1 cellular context compared by ENCODE assay signal in the genomic region with DNA sequence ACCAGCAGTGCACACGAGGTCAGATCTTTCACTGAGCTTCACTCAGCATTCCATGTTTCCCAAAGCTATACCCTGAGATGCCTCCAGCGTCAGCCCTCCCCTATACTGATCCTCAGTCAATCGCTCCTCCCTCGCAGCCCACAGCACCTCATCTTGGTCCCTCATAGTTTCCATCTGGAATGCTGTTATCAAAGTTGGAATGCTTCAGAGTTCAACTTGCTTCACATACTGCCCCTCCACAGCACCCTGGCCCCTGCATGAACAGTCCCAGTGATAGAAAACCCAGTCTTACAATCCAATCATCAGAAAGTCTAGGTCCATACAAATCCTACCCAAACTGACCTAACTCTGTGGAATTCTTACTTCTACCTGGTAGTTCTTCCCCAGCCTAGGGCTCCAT.
A peak's percentile ranks its signal among the peaks of the same experiment; 100 is the strongest.
TF ChIP-seq lines count a peak whose summit lies in the region.

No MANE protein-coding gene starts in this region.

TF ChIP-seq in HepG2, 621 proteins besides CTCF, POLR2A, EP300 and RAD21 (continued from another document):
- TF ChIP-seq, protein P1, sequence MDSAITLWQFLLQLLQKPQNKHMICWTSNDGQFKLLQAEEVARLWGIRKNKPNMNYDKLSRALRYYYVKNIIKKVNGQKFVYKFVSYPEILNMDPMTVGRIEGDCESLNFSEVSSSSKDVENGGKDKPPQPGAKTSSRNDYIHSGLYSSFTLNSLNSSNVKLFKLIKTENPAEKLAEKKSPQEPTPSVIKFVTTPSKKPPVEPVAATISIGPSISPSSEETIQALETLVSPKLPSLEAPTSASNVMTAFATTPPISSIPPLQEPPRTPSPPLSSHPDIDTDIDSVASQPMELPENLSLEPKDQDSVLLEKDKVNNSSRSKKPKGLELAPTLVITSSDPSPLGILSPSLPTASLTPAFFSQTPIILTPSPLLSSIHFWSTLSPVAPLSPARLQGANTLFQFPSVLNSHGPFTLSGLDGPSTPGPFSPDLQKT (CRISPR knock-in tag; IDR thresholded peaks at IDR 0.05; ENCODE audit: borderline replicate concordance): no peak
- TF ChIP-seq U2AF1 (optimal IDR thresholded peaks at IDR 0.05; ENCODE audit: low read depth, low read length) (no peak), ZNF562 (CRISPR knock-in tag; IDR thresholded peaks at IDR 0.05; ENCODE audit: borderline replicate concordance) (no peak), CEBPG (CRISPR knock-in tag; IDR thresholded peaks at IDR 0.05) (no peak), HNF4A (CRISPR knock-in tag; IDR thresholded peaks at IDR 0.05) (peak; percentile 50; the same call in 1 of the 2 replicates), ZFP36 (IDR thresholded peaks at IDR 0.05; ENCODE audit: borderline replicate concordance, low read depth, low read length, partially characterized antibody) (no peak), ZBTB7A (CRISPR knock-in tag; IDR thresholded peaks at IDR 0.05) (0 out of 2 replicates have a peak, but pooled peaks have one; percentile 42), REPIN1 (CRISPR knock-in tag; IDR thresholded peaks at IDR 0.05; ENCODE audit: borderline replicate concordance, low read depth) (no peak), ZNF674 (CRISPR knock-in tag; IDR thresholded peaks at IDR 0.05; ENCODE audit: low read depth) (no peak), CENPX (CRISPR knock-in tag; IDR thresholded peaks at IDR 0.05) (no peak), GPN1 (CRISPR knock-in tag; IDR thresholded peaks at IDR 0.05; ENCODE audit: borderline replicate concordance) (no peak), LCORL (IDR thresholded peaks at IDR 0.05) (no peak), LCORL (CRISPR knock-in tag; IDR thresholded peaks at IDR 0.05) (no peak), FOXA1 (IDR thresholded peaks at IDR 0.05) (no peak), FOXA1 (CRISPR knock-in tag; IDR thresholded peaks at IDR 0.05) (no peak), EED (CRISPR knock-in tag; IDR thresholded peaks at IDR 0.05) (no peak), HNF4G (IDR thresholded peaks at IDR 0.05; ENCODE audit: borderline replicate concordance, low read depth, low read length) (peak; percentile 26; the same call in 1 of the 2 replicates), HNF4G (CRISPR knock-in tag; IDR thresholded peaks at IDR 0.05; ENCODE audit: borderline replicate concordance, low read depth) (no peak), ZNF549 (CRISPR knock-in tag; IDR thresholded peaks at IDR 0.05) (no peak), TEAD3 (CRISPR knock-in tag; optimal IDR thresholded peaks at IDR 0.05; ENCODE audit: borderline replicate concordance) (peak; percentile 53), POLR2G (IDR thresholded peaks at IDR 0.05; ENCODE audit: low read depth, low read length) (peak; percentile 38; the same call in 1 of the 2 replicates)
- TF ChIP-seq, protein P2, sequence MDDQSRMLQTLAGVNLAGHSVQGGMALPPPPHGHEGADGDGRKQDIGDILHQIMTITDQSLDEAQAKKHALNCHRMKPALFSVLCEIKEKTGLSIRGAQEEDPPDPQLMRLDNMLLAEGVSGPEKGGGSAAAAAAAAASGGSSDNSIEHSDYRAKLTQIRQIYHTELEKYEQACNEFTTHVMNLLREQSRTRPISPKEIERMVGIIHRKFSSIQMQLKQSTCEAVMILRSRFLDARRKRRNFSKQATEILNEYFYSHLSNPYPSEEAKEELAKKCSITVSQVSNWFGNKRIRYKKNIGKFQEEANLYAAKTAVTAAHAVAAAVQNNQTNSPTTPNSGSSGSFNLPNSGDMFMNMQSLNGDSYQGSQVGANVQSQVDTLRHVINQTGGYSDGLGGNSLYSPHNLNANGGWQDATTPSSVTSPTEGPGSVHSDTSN (CRISPR knock-in tag; IDR thresholded peaks at IDR 0.05; ENCODE audit: borderline replicate concordance): no peak
- TF ChIP-seq, protein P3, sequence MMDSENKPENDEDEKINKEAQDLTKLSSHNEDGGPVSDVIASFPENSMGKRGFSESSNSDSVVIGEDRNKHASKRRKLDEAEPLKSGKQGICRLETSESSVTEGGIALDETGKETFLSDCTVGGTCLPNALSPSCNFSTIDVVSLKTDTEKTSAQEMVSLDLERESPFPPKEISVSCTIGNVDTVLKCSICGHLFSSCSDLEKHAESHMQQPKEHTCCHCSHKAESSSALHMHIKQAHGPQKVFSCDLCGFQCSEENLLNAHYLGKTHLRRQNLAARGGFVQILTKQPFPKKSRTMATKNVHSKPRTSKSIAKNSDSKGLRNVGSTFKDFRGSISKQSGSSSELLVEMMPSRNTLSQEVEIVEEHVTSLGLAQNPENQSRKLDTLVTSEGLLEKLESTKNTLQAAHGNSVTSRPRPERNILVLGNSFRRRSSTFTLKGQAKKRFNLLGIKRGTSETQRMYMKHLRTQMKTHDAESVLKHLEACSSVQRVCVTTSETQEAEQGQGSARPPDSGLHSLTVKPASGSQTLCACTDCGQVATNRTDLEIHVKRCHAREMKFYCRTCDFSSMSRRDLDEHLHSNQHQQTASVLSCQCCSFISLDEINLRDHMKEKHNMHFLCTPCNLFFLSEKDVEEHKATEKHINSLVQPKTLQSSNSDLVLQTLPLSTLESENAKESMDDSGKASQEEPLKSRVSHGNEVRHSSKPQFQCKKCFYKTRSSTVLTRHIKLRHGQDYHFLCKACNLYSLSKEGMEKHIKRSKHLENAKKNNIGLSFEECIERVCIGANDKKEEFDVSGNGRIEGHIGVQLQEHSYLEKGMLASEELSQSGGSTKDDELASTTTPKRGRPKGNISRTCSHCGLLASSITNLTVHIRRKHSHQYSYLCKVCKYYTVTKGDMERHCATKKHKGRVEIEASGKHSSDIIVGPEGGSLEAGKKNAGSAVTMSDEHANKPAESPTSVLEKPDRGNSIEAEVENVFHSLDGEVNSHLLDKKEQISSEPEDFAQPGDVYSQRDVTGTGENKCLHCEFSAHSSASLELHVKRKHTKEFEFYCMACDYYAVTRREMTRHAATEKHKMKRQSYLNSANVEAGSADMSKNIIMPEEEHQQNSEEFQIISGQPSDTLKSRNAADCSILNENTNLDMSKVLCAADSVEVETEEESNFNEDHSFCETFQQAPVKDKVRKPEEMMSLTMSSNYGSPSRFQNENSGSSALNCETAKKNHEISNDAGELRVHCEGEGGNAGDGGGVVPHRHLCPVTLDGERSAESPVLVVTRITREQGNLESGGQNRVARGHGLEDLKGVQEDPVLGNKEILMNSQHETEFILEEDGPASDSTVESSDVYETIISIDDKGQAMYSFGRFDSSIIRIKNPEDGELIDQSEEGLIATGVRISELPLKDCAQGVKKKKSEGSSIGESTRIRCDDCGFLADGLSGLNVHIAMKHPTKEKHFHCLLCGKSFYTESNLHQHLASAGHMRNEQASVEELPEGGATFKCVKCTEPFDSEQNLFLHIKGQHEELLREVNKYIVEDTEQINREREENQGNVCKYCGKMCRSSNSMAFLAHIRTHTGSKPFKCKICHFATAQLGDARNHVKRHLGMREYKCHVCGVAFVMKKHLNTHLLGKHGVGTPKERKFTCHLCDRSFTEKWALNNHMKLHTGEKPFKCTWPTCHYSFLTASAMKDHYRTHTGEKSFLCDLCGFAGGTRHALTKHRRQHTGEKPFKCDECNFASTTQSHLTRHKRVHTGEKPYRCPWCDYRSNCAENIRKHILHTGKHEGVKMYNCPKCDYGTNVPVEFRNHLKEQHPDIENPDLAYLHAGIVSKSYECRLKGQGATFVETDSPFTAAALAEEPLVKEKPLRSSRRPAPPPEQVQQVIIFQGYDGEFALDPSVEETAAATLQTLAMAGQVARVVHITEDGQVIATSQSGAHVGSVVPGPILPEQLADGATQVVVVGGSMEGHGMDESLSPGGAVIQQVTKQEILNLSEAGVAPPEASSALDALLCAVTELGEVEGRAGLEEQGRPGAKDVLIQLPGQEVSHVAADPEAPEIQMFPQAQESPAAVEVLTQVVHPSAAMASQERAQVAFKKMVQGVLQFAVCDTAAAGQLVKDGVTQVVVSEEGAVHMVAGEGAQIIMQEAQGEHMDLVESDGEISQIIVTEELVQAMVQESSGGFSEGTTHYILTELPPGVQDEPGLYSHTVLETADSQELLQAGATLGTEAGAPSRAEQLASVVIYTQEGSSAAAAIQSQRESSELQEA (CRISPR knock-in tag; IDR thresholded peaks at IDR 0.05; ENCODE audit: not compliant biosample characterization): peak; percentile 43
- TF ChIP-seq, protein P4, sequence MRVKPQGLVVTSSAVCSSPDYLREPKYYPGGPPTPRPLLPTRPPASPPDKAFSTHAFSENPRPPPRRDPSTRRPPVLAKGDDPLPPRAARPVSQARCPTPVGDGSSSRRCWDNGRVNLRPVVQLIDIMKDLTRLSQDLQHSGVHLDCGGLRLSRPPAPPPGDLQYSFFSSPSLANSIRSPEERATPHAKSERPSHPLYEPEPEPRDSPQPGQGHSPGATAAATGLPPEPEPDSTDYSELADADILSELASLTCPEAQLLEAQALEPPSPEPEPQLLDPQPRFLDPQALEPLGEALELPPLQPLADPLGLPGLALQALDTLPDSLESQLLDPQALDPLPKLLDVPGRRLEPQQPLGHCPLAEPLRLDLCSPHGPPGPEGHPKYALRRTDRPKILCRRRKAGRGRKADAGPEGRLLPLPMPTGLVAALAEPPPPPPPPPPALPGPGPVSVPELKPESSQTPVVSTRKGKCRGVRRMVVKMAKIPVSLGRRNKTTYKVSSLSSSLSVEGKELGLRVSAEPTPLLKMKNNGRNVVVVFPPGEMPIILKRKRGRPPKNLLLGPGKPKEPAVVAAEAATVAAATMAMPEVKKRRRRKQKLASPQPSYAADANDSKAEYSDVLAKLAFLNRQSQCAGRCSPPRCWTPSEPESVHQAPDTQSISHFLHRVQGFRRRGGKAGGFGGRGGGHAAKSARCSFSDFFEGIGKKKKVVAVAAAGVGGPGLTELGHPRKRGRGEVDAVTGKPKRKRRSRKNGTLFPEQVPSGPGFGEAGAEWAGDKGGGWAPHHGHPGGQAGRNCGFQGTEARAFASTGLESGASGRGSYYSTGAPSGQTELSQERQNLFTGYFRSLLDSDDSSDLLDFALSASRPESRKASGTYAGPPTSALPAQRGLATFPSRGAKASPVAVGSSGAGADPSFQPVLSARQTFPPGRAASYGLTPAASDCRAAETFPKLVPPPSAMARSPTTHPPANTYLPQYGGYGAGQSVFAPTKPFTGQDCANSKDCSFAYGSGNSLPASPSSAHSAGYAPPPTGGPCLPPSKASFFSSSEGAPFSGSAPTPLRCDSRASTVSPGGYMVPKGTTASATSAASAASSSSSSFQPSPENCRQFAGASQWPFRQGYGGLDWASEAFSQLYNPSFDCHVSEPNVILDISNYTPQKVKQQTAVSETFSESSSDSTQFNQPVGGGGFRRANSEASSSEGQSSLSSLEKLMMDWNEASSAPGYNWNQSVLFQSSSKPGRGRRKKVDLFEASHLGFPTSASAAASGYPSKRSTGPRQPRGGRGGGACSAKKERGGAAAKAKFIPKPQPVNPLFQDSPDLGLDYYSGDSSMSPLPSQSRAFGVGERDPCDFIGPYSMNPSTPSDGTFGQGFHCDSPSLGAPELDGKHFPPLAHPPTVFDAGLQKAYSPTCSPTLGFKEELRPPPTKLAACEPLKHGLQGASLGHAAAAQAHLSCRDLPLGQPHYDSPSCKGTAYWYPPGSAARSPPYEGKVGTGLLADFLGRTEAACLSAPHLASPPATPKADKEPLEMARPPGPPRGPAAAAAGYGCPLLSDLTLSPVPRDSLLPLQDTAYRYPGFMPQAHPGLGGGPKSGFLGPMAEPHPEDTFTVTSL (CRISPR knock-in tag; IDR thresholded peaks at IDR 0.05; ENCODE audit: borderline replicate concordance): 0 out of 2 replicates have a peak, but pooled peaks have one; percentile 7
- TF ChIP-seq, protein P5, sequence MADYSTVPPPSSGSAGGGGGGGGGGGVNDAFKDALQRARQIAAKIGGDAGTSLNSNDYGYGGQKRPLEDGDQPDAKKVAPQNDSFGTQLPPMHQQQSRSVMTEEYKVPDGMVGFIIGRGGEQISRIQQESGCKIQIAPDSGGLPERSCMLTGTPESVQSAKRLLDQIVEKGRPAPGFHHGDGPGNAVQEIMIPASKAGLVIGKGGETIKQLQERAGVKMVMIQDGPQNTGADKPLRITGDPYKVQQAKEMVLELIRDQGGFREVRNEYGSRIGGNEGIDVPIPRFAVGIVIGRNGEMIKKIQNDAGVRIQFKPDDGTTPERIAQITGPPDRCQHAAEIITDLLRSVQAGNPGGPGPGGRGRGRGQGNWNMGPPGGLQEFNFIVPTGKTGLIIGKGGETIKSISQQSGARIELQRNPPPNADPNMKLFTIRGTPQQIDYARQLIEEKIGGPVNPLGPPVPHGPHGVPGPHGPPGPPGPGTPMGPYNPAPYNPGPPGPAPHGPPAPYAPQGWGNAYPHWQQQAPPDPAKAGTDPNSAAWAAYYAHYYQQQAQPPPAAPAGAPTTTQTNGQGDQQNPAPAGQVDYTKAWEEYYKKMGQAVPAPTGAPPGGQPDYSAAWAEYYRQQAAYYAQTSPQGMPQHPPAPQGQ (CRISPR knock-in tag; IDR thresholded peaks at IDR 0.05; ENCODE audit: borderline replicate concordance): 0 out of 2 replicates have a peak, but pooled peaks have one; percentile 50
- TF ChIP-seq, protein P6, sequence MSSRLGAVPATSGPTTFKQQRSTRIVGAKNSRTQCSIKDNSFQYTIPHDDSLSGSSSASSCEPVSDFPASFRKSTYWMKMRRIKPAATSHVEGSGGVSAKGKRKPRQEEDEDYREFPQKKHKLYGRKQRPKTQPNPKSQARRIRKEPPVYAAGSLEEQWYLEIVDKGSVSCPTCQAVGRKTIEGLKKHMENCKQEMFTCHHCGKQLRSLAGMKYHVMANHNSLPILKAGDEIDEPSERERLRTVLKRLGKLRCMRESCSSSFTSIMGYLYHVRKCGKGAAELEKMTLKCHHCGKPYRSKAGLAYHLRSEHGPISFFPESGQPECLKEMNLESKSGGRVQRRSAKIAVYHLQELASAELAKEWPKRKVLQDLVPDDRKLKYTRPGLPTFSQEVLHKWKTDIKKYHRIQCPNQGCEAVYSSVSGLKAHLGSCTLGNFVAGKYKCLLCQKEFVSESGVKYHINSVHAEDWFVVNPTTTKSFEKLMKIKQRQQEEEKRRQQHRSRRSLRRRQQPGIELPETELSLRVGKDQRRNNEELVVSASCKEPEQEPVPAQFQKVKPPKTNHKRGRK (CRISPR knock-in tag; IDR thresholded peaks at IDR 0.05): no peak
- TF ChIP-seq, protein P7, sequence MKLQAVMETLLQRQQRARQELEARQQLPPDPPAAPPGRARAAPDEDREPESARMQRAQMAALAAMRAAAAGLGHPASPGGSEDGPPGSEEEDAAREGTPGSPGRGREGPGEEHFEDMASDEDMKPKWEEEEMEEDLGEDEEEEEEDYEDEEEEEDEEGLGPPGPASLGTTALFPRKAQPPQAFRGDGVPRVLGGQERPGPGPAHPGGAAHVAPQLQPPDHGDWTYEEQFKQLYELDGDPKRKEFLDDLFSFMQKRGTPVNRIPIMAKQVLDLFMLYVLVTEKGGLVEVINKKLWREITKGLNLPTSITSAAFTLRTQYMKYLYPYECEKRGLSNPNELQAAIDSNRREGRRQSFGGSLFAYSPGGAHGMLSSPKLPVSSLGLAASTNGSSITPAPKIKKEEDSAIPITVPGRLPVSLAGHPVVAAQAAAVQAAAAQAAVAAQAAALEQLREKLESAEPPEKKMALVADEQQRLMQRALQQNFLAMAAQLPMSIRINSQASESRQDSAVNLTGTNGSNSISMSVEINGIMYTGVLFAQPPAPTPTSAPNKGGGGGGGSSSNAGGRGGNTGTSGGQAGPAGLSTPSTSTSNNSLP (IDR thresholded peaks at IDR 0.05; ENCODE audit: low read depth, low read length): peak; percentile 51; the same call in 1 of the 2 replicates
- TF ChIP-seq, protein P8, sequence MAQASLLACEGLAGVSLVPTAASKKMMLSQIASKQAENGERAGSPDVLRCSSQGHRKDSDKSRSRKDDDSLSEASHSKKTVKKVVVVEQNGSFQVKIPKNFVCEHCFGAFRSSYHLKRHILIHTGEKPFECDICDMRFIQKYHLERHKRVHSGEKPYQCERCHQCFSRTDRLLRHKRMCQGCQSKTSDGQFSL (CRISPR knock-in tag; IDR thresholded peaks at IDR 0.05): peak; percentile 71; the same call in 1 of the 2 replicates
TF ChIP-seq in HepG2: peak in this region for 25.
